In genomic region chr12:1830981-1831930, GRCh38 we compare ENCODE assay signal across 8 cellular contexts. TPM values are rescaled to one million over a fixed set of nuclear protein-coding genes. Genes with fewer than 3 reads are reported as not detected.
DNase-seq lines count a peak whose midpoint lies in the region; ATAC-seq and TF ChIP-seq lines count a peak whose summit lies in the region.

No MANE protein-coding gene starts in this region.

- intact Hi-C loops in breast epithelium (cut with DNase I; ENCODE audit: low total_unique reads), result no loop called here

- H3K36me3 ChIP-seq in HUES48 (ENCODE audit: control insufficient read depth, insufficient read depth, low read length), result no peaks in the 10 kb centered on the region
- no peaks in the 10 kb centered on the region for H3K36me3 ChIP-seq in breast epithelium

- H3K9me3 ChIP-seq in HUES48 (ENCODE audit: control insufficient read depth, insufficient read depth, low read length), result no peaks in the 10 kb centered on the region
- H3K9me3 ChIP-seq in breast epithelium, result no peaks in the 10 kb centered on the region

- H3K4me3 ChIP-seq in AG09309 (ENCODE audit: control insufficient read depth, low read depth, low read length), result no peak overlapping the region
- H3K4me3 ChIP-seq in HUES48 (ENCODE audit: low read depth, low read length), result peak overlapping the region; percentile 32; the same call in 1 of the 2 replicates
- H3K4me3 ChIP-seq in breast epithelium, result no peak overlapping the region

- TF ChIP-seq POLR2A in breast epithelium (IDR thresholded peaks at IDR 0.05), result no peak

- no peak overlapping the region for H3K9ac ChIP-seq in HUES48 (ENCODE audit: low read depth, low read length)

- no peak overlapping the region for H3K27ac ChIP-seq in HUES48 (ENCODE audit: low read depth, low read length)
- no peak overlapping the region for H3K27ac ChIP-seq in breast epithelium

- H3K4me1 ChIP-seq in HUES48 (ENCODE audit: control insufficient read depth, insufficient read depth, low read length), result peaks cover 2% of the 10 kb centered on the region; the same call in 1 of the 2 replicates
- H3K4me1 ChIP-seq in breast epithelium, result peaks cover 0 to 4% of the 10 kb centered on the region in 2 donors

- DNase-seq in AG09309 (ENCODE audit: low read depth) (peak; percentile 7), breast epithelium (ENCODE audit: low spot score in 2 of 2) (peak; percentile 80 to 94), left lobe of liver (ENCODE audit: low spot score) (no peak), C1 segment of cervical spinal cord (lab: John Stamatoyannopoulos, UW) (no peak), NCI-H345 (lab: John Stamatoyannopoulos, UW) (no peak)

- ATAC-seq in left lobe of liver (peak; percentile 82), GM18520 (IDR thresholded peaks at IDR 0.05; ENCODE audit: unreplicated experiment) (no peak), GM19455 (IDR thresholded peaks at IDR 0.05; ENCODE audit: unreplicated experiment) (no peak)

- no peaks in the 10 kb centered on the region; the same call in 1 of the 2 replicates for H3K27me3 ChIP-seq in HUES48 (ENCODE audit: control insufficient read depth, insufficient read depth, low read length)
- H3K27me3 ChIP-seq in breast epithelium, result peaks cover 0 to 40% of the 10 kb centered on the region in 2 donors

- TF ChIP-seq CTCF in AG09309 (IDR thresholded peaks at IDR 0.05; ENCODE audit: control insufficient read depth, insufficient read depth, low read depth, low read length, missing control alignments) (no peak), breast epithelium (IDR thresholded peaks at IDR 0.05) (no peak)

RNA-seq across cellular contexts. Expression of gene LRTM2, which starts 10.9 kb away (rescaled TPM):
- not detected for total RNA-seq in breast epithelium
- total RNA-seq in left lobe of liver, result not detected

Comparison
In these comparisons a context has a peak if more than half of its experiments do, and no peak if none do; other contexts are left out.
1. DNase-seq: peak in AG09309 (single experiment) and breast epithelium (2 of 2); none in left lobe of liver (single experiment), C1 segment of cervical spinal cord (0 of 14) and NCI-H345 (single experiment).